22 cellular contexts compared by ENCODE assay signal in the genomic region with DNA sequence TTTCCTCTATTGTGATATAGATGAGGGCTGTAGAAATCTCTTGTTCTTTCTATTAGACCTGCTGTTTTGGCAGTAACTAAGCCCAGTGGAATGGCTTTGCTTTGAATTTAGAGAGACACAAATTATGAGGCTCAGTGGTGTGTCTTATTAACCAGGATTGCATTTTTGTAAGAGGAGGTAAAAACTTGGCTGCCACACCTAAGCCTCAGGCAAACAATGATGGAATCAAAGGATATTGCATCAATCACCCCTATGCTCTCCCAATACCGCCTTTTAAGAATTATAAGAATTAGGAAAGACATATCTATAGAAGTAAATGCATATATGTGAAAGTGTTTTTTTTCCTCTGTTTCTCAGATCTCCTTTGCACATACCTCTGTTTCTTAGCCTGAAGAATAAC.
"Had no signal": no experiment of that assay in that cellular context is flagged by ENCODE, and none has a peak within 500 bp of the region (broad histone marks: within the 10 kb centered on the region; RNA-seq: fewer than 3 reads in every experiment).

No MANE protein-coding gene starts in this region.

- H3K27me3 ChIP-seq: brain microvascular endothelial cell, esophagus muscularis mucosa, tibial nerve, vagina had no signal

- H3K9me3 ChIP-seq: esophagus muscularis mucosa, prostate gland, tibial nerve, vagina had no signal

- H3K27ac ChIP-seq: brain microvascular endothelial cell, esophagus muscularis mucosa, prostate gland, tibial nerve, vagina had no signal

- ATAC-seq: activated CD8-positive, alpha-beta T cell treated with anti-CD3 and anti-CD28 coated beads, Interleukin-2, amount 10 ng/mL, durations not matched to agents 7 days and 5 days; activated naive CD8-positive, alpha-beta T cell treated with anti-CD3 and anti-CD28 coated beads, Interleukin-2, amount 50 U/mL, for 24 hours; activated T-cell treated with anti-CD3 and anti-CD28 coated beads, Interleukin-2, amount 50 U/mL, for 4 hours; left cardiac atrium; right cardiac atrium had no signal

- H3K9me3 Mint-ChIP-seq: activated CD4-positive, alpha-beta T cell treated with anti-CD3 and anti-CD28 coated beads, Interleukin-2, amount 10 ng/mL, durations not matched to agents 24 days and 14 days; activated naive CD8-positive, alpha-beta T cell treated with anti-CD3 and anti-CD28 coated beads, Interleukin-2, amount 50 U/mL, for 24 hours; activated T-cell treated with anti-CD3 and anti-CD28 coated beads, Interleukin-2, amount 50 U/mL, for 4 hours; mesothelial cell of epicardium; stimulated activated naive CD8-positive, alpha-beta T cell treated with anti-CD3 and anti-CD28 coated beads, Interleukin-15, Interleukin-2, amounts not matched to agents 100 ng/mL and 50 ng/mL, for 24 hours had no signal

- H3K27ac Mint-ChIP-seq: activated CD4-positive, alpha-beta T cell treated with anti-CD3 and anti-CD28 coated beads, Interleukin-2, amount 10 ng/mL, durations not matched to agents 24 days and 14 days; activated CD8-positive, alpha-beta T cell treated with anti-CD3 and anti-CD28 coated beads, Interleukin-2, amount 10 ng/mL, durations not matched to agents 7 days and 5 days; activated naive CD4-positive, alpha-beta T cell treated with anti-CD3 and anti-CD28 coated beads, Interleukin-2, amount 10 ng/mL, durations not matched to agents 7 days and 5 days; activated naive CD8-positive, alpha-beta T cell treated with anti-CD3 and anti-CD28 coated beads, Interleukin-2, amount 50 U/mL, for 24 hours; mesothelial cell of epicardium; stimulated activated naive CD8-positive, alpha-beta T cell treated with anti-CD3 and anti-CD28 coated beads, Interleukin-15, Interleukin-2, amounts not matched to agents 100 ng/mL and 50 ng/mL, for 24 hours had no signal

- DNase-seq: activated CD4-positive, alpha-beta T cell treated with anti-CD3 and anti-CD28 coated beads, Interleukin-2, amount 10 ng/mL, durations not matched to agents 24 days and 14 days; activated CD8-positive, alpha-beta T cell treated with anti-CD3 and anti-CD28 coated beads, Interleukin-2, amount 10 ng/mL, durations not matched to agents 7 days and 5 days; activated naive CD4-positive, alpha-beta T cell treated with anti-CD3 and anti-CD28 coated beads, Interleukin-2, amount 10 ng/mL, durations not matched to agents 7 days and 5 days; activated naive CD8-positive, alpha-beta T cell treated with anti-CD3 and anti-CD28 coated beads, Interleukin-2, amount 50 U/mL, for 24 hours; activated T-cell treated with anti-CD3 and anti-CD28 coated beads, Interleukin-2, amount 50 U/mL, for 4 hours; aorta; brain microvascular endothelial cell; cortex of kidney; effector CD4-positive, alpha-beta T cell; left cardiac atrium; right cardiac atrium; small intestine; stimulated activated CD4-positive, alpha-beta T cell treated with anti-CD3 and anti-CD28 coated beads, Interleukin-15, amount 100 ng/mL, for 24 hours; stimulated activated CD4-positive, alpha-beta T cell treated with anti-CD3 and anti-CD28 coated beads, Interleukin-2, amount 100 ng/mL, for 48 hours; T1000 had no signal

- FAIRE-seq: small intestine had no signal

- H3K4me3 Mint-ChIP-seq: activated CD4-positive, alpha-beta T cell treated with anti-CD3 and anti-CD28 coated beads, Interleukin-2, amount 10 ng/mL, durations not matched to agents 24 days and 14 days; activated CD8-positive, alpha-beta T cell treated with anti-CD3 and anti-CD28 coated beads, Interleukin-2, amount 10 ng/mL, durations not matched to agents 7 days and 5 days; activated naive CD4-positive, alpha-beta T cell treated with anti-CD3 and anti-CD28 coated beads, Interleukin-2, amount 10 ng/mL, durations not matched to agents 7 days and 5 days; activated naive CD8-positive, alpha-beta T cell treated with anti-CD3 and anti-CD28 coated beads, Interleukin-2, amount 50 U/mL, for 24 hours; activated T-cell treated with anti-CD3 and anti-CD28 coated beads, Interleukin-2, amount 50 U/mL, for 4 hours; mesothelial cell of epicardium; stimulated activated naive CD8-positive, alpha-beta T cell treated with anti-CD3 and anti-CD28 coated beads, Interleukin-15, Interleukin-2, amounts not matched to agents 100 ng/mL and 50 ng/mL, for 24 hours had no signal

- H3K36me3 Mint-ChIP-seq: activated naive CD4-positive, alpha-beta T cell treated with anti-CD3 and anti-CD28 coated beads, Interleukin-2, amount 10 ng/mL, durations not matched to agents 7 days and 5 days had no signal

- H3K4me3 ChIP-seq: esophagus muscularis mucosa, lung, prostate gland, tibial nerve, vagina had no signal

- H3K27me3 Mint-ChIP-seq: activated CD4-positive, alpha-beta T cell treated with anti-CD3 and anti-CD28 coated beads, Interleukin-2, amount 10 ng/mL, durations not matched to agents 24 days and 14 days; activated naive CD4-positive, alpha-beta T cell treated with anti-CD3 and anti-CD28 coated beads, Interleukin-2, amount 10 ng/mL, durations not matched to agents 7 days and 5 days; activated naive CD8-positive, alpha-beta T cell treated with anti-CD3 and anti-CD28 coated beads, Interleukin-2, amount 50 U/mL, for 24 hours; stimulated activated naive CD8-positive, alpha-beta T cell treated with anti-CD3 and anti-CD28 coated beads, Interleukin-15, Interleukin-2, amounts not matched to agents 100 ng/mL and 50 ng/mL, for 24 hours had no signal

- H3K4me1 ChIP-seq: esophagus muscularis mucosa, prostate gland, tibial nerve, vagina had no signal

- H3K36me3 ChIP-seq: brain microvascular endothelial cell, prostate gland, vagina had no signal

- H3K4me1 Mint-ChIP-seq: activated CD4-positive, alpha-beta T cell treated with anti-CD3 and anti-CD28 coated beads, Interleukin-2, amount 10 ng/mL, durations not matched to agents 24 days and 14 days; activated naive CD4-positive, alpha-beta T cell treated with anti-CD3 and anti-CD28 coated beads, Interleukin-2, amount 10 ng/mL, durations not matched to agents 7 days and 5 days; activated naive CD8-positive, alpha-beta T cell treated with anti-CD3 and anti-CD28 coated beads, Interleukin-2, amount 50 U/mL, for 24 hours had no signal
